ENCODE assay signal across 1 cellular context in the genomic region with DNA sequence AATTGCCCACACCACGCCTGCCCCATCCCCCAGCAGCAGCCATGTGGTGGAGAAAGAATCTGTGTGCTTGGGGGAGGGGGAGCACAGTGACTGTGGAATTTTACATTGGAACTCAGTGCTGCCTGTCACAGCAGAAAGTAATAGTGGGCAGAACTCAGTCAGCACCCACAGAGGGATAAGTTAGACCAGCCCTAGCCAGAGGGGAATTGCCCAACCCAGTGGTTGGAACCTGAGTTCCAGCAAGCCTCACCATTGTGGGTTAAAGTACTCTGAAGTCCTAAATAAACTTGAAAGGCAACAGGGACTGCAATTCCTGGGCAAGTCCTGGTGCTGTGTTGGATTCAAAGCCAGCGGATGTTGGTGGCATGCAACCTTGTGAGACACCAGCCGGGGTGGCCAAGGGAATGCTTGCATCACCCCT.
TF ChIP-seq lines count a peak whose summit lies in the region.

No MANE protein-coding gene starts in this region.

TF ChIP-seq in IMR-90, 13 proteins besides CTCF, POLR2A, EP300 and RAD21 (continued from another document):
- no peak for TF ChIP-seq RFX5 (IDR thresholded peaks at IDR 0.05; ENCODE audit: low read depth, low read length)
- no peak for TF ChIP-seq MAZ (IDR thresholded peaks at IDR 0.05; ENCODE audit: borderline replicate concordance, low read depth, low read length)
- TF ChIP-seq CHD1 (IDR thresholded peaks at IDR 0.05; ENCODE audit: low read depth, low read length), result no peak
- TF ChIP-seq FOS (IDR thresholded peaks at IDR 0.05; ENCODE audit: low read depth, low read length), result no peak
- TF ChIP-seq MAFK (IDR thresholded peaks at IDR 0.05; ENCODE audit: low read depth, low read length), result no peak
